ENCODE assay signal across 13 cellular contexts in genomic region chr2:31962757-31963361, GRCh38. TPM values are rescaled to one million over a fixed set of nuclear protein-coding genes. Genes with fewer than 3 reads are reported as not detected.
DNase-seq lines count a peak whose midpoint lies in the region; ATAC-seq and TF ChIP-seq lines count a peak whose summit lies in the region.
"Had no signal": no experiment of that assay in that cellular context is flagged by ENCODE, and none has a peak within 500 bp of the region (broad histone marks: within the 10 kb centered on the region; RNA-seq: fewer than 3 reads in every experiment).

No MANE protein-coding gene starts in this region.

- no peaks in the 10 kb centered on the region for H3K27me3 ChIP-seq in smooth muscle cell (ENCODE audit: low read depth)
- H3K27me3 ChIP-seq: BLaER1 treated with 17β-estradiol and CSF1 and Interleukin-3, amounts not matched to agents 10 nM and 100 nM had no signal

- 89% methylated on average over 2 of the region's 2 CpGs for WGBS in smooth muscle cell (ENCODE audit: low lambda C conversion rate)

- no peaks in the 10 kb centered on the region for H3K9me3 Mint-ChIP-seq in type B pancreatic cell

- H3K27me3 Mint-ChIP-seq in T-helper 17 cell (no peaks in the 10 kb centered on the region), type B pancreatic cell (no peaks in the 10 kb centered on the region)

- no peaks in the 10 kb centered on the region for H3F3A ChIP-seq in smooth muscle cell (ENCODE audit: low read depth)

- TF ChIP-seq CTCF in type B pancreatic cell (conservative IDR thresholded peaks at IDR 0.05) (no peak), smooth muscle cell (IDR thresholded peaks at IDR 0.05; ENCODE audit: borderline replicate concordance, insufficient read depth, poor library complexity, severe bottlenecking) (no peak)

- H3K4me1 Mint-ChIP-seq in T-helper 17 cell (peaks cover 43% of the 10 kb centered on the region), type B pancreatic cell (ENCODE audit: unreplicated experiment) (peaks cover 12% of the 10 kb centered on the region)

- H3K4me2 ChIP-seq in smooth muscle cell: no peak overlapping the region

- H2AFZ ChIP-seq in smooth muscle cell (ENCODE audit: low read depth): no peak overlapping the region
- H2AFZ ChIP-seq: parathyroid adenoma had no signal

- no peaks in the 10 kb centered on the region for H3K4me1 ChIP-seq in smooth muscle cell (ENCODE audit: low read depth)

- H3K27ac Mint-ChIP-seq in T-helper 17 cell (peak overlapping the region; percentile 12), type B pancreatic cell (peak overlapping the region; percentile 17)

- ATAC-seq in T-helper 17 cell (no peak), left lobe of liver (peak; percentile 31), HG02973 (IDR thresholded peaks at IDR 0.05; ENCODE audit: unreplicated experiment) (no peak)

- H3K4me3 ChIP-seq in smooth muscle cell: no peak overlapping the region
- H3K4me3 ChIP-seq: BLaER1 treated with 17β-estradiol and CSF1 and Interleukin-3, amounts not matched to agents 10 nM and 100 nM had no signal

- no peak overlapping the region for H3K27ac ChIP-seq in smooth muscle cell (ENCODE audit: low read depth)
- H3K27ac ChIP-seq: parathyroid adenoma had no signal

- peaks cover 100% of the 10 kb centered on the region for H3K79me2 ChIP-seq in smooth muscle cell (ENCODE audit: low read depth)

- H3K9me3 ChIP-seq in T-helper 17 cell (ENCODE audit: control insufficient read depth, low read length, poor library complexity, severe bottlenecking): no peaks in the 10 kb centered on the region
- no peaks in the 10 kb centered on the region for H3K9me3 ChIP-seq in smooth muscle cell (replicated peaks; ENCODE audit: low read depth)
- H3K9me3 ChIP-seq: BLaER1 treated with 17β-estradiol and CSF1 and Interleukin-3, amounts not matched to agents 10 nM and 100 nM had no signal

- H3K4me3 Mint-ChIP-seq in T-helper 17 cell: no peak overlapping the region
- no peak overlapping the region for H3K4me3 Mint-ChIP-seq in type B pancreatic cell

- H3K36me3 ChIP-seq in smooth muscle cell (ENCODE audit: low read depth): no peaks in the 10 kb centered on the region

- peak; percentile 17 for DNase-seq in stimulated activated naive CD4-positive, alpha-beta T cell treated with Interleukin-2 at 50 U/mL for 16 hours (lab: John Stamatoyannopoulos, UW)
- no peak for DNase-seq in stimulated activated naive CD4-positive, alpha-beta T cell (lab: John Stamatoyannopoulos, UW)
- DNase-seq in T-helper 17 cell: no peak
- DNase-seq in left lobe of liver (ENCODE audit: low spot score): no peak
- no peak for DNase-seq in type B pancreatic cell (ENCODE audit: extremely low spot score, unreplicated experiment)
- DNase-seq in NCI-H226: no peak
- no peak for DNase-seq in smooth muscle cell (lab: John Stamatoyannopoulos, UW; ENCODE audit: unreplicated experiment)
- DNase-seq: activated CD4-positive, CD25-positive, alpha-beta regulatory T cell; NCI-H1694; NCI-H748 treated with DMSO at 0.1 percent for 48 hours had no signal

- peaks cover 97% of the 10 kb centered on the region for H4K20me1 ChIP-seq in smooth muscle cell (ENCODE audit: low read depth)

- no peaks in the 10 kb centered on the region for H3K36me3 Mint-ChIP-seq in T-helper 17 cell (ENCODE audit: low read depth)
- peaks cover 7% of the 10 kb centered on the region for H3K36me3 Mint-ChIP-seq in type B pancreatic cell

- no peak overlapping the region for H3K9ac ChIP-seq in smooth muscle cell (ENCODE audit: low read depth)
- H3K9ac ChIP-seq: BLaER1 treated with 17β-estradiol and CSF1 and Interleukin-3, amounts not matched to agents 10 nM and 100 nM; parathyroid adenoma had no signal

RNA-seq across cellular contexts. Expression of gene MEMO1, which starts 47.9 kb away (rescaled TPM):
- total RNA-seq in T-helper 17 cell: 10 to 100 TPM; 41.7 to 47.5 TPM
- total RNA-seq in left lobe of liver: 22.7 TPM
- 45.0 and 48.5 TPM in 2 replicates for total RNA-seq in type B pancreatic cell (ENCODE audit: low replicate concordance)
- 33.4 and 52.6 TPM in 2 replicates for total RNA-seq in smooth muscle cell
- 32.2 and 38.2 TPM in 2 replicates for polyA plus RNA-seq in smooth muscle cell
